Comparison of ENCODE assay signal across 28 cellular contexts in the genomic region with DNA sequence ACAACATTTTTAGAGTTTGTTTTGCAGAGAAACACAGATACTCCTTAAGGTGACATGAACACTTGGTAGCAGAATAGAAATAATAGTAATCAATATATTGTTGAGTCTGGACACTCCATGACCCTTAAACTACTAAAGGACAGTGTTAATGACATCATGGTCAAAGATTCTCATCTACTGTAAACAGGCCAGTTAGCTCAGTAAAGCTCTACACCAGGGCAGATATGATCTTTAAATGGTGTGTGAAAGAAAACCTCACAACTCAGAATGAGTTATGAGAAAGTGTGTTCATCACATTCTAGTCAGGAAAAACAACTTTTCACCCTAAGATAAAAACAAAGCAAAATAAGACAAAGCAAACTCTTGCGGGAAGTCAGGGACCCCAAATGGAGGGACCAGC. TPM values are rescaled to one million over a fixed set of nuclear protein-coding genes. Genes with fewer than 3 reads are reported as not detected.
A peak's percentile ranks its signal among the peaks of the same experiment; 100 is the strongest.
DNase-seq lines count a peak whose midpoint lies in the region; TF ChIP-seq lines count a peak whose summit lies in the region.
"Had no signal": no experiment of that assay in that cellular context is flagged by ENCODE, and none has a peak within 500 bp of the region (broad histone marks: within the 10 kb centered on the region; RNA-seq: fewer than 3 reads in every experiment).

No MANE protein-coding gene starts in this region.

- TF ChIP-seq CTCF in endodermal cell (conservative IDR thresholded peaks at IDR 0.05) (no peak), osteoblast (IDR thresholded peaks at IDR 0.05; ENCODE audit: extremely low read depth, low read depth, low read length) (no peak), WERI-Rb-1 (IDR thresholded peaks at IDR 0.05; ENCODE audit: low read depth, low read length) (no peak)

- H3K4me3 ChIP-seq in endodermal cell (ENCODE audit: low read length), result no peak overlapping the region
- H3K4me3 ChIP-seq in osteoblast (ENCODE audit: insufficient read depth, low read length), result no peak overlapping the region
- H3K4me3 ChIP-seq in WERI-Rb-1 (ENCODE audit: low read depth, low read length), result no peak overlapping the region
- H3K4me3 ChIP-seq in neuronal stem cell (ENCODE audit: low read length in 2 of 2), result no peak overlapping the region
- H3K4me3 ChIP-seq: esophagus muscularis mucosa, gastrocnemius medialis, lung, pancreas had no signal

- H3K36me3 ChIP-seq in endodermal cell (ENCODE audit: control insufficient read depth, insufficient read depth, low read length) (no peaks in the 10 kb centered on the region), osteoblast (ENCODE audit: insufficient read depth, low read length) (no peaks in the 10 kb centered on the region), WERI-Rb-1 (no peaks in the 10 kb centered on the region), neuronal stem cell (replicated peaks in 1 of 2; ENCODE audit: control insufficient read depth in 2 of 2, insufficient read depth in 2 of 2, low read length in 2 of 2) (no peaks in the 10 kb centered on the region)
- H3K36me3 ChIP-seq: esophagus muscularis mucosa, gastrocnemius medialis, pancreas had no signal

- H3K4ac ChIP-seq in neuronal stem cell (ENCODE audit: low read length), result no peak overlapping the region

- no peak overlapping the region for H2BK5ac ChIP-seq in neuronal stem cell (ENCODE audit: low read length)

- no peaks in the 10 kb centered on the region for H3K36me3 Mint-ChIP-seq in endodermal cell (ENCODE audit: low read depth)
- H3K36me3 Mint-ChIP-seq: activated naive CD8-positive, alpha-beta T cell treated with anti-CD3 and anti-CD28 coated beads, Interleukin-2, amount 10 ng/mL, durations not matched to agents 7 days and 5 days; CD14-positive monocyte had no signal

- no peak overlapping the region for H3K9ac ChIP-seq in endodermal cell (ENCODE audit: extremely low read depth, low read length, poor library complexity, severe bottlenecking)
- no peak overlapping the region for H3K9ac ChIP-seq in neuronal stem cell (ENCODE audit: low read depth, low read length, poor library complexity)

- no peak overlapping the region for H2AK5ac ChIP-seq in neuronal stem cell (ENCODE audit: low read depth, low read length)

- H3K4me1 ChIP-seq in endodermal cell (ENCODE audit: control insufficient read depth, insufficient read depth, low read length), result no peaks in the 10 kb centered on the region
- H3K4me1 ChIP-seq in osteoblast (ENCODE audit: insufficient read depth, low read length), result peaks cover 5% of the 10 kb centered on the region
- H3K4me1 ChIP-seq in neuronal stem cell (ENCODE audit: control insufficient read depth in 2 of 2, insufficient read depth in 1 of 2, low read depth in 1 of 2, low read length in 2 of 2), result peaks cover 0 to 6% of the 10 kb centered on the region in 2 donors
- H3K4me1 ChIP-seq: esophagus muscularis mucosa, gastrocnemius medialis, pancreas had no signal

- H3K4me2 ChIP-seq in osteoblast (ENCODE audit: insufficient read depth, low read length) (no peak overlapping the region), neuronal stem cell (ENCODE audit: insufficient read depth, low read length, poor library complexity, severe bottlenecking) (no peak overlapping the region)

- no peak overlapping the region for H4K91ac ChIP-seq in neuronal stem cell (ENCODE audit: low read depth, low read length, poor library complexity)

- H3K27me3 Mint-ChIP-seq in endodermal cell (ENCODE audit: insufficient read depth), result no peaks in the 10 kb centered on the region
- H3K27me3 Mint-ChIP-seq: central memory CD8-positive, alpha-beta T cell had no signal

- no peaks in the 10 kb centered on the region for H3K9me3 Mint-ChIP-seq in endodermal cell
- H3K9me3 Mint-ChIP-seq: activated naive CD8-positive, alpha-beta T cell treated with anti-CD3 and anti-CD28 coated beads, Interleukin-2, amount 10 ng/mL, durations not matched to agents 7 days and 5 days; central memory CD8-positive, alpha-beta T cell; nephron had no signal

- no peak overlapping the region for H4K8ac ChIP-seq in neuronal stem cell (ENCODE audit: low read depth, low read length)

- H3K18ac ChIP-seq in neuronal stem cell (ENCODE audit: low read length), result no peak overlapping the region

- H2BK120ac ChIP-seq in neuronal stem cell (ENCODE audit: low read depth, low read length), result no peak overlapping the region

- no peak overlapping the region for H3K14ac ChIP-seq in neuronal stem cell (ENCODE audit: low read length)

- H3K27ac Mint-ChIP-seq in endodermal cell, result peak overlapping the region; percentile 88
- H3K27ac Mint-ChIP-seq: activated naive CD8-positive, alpha-beta T cell treated with anti-CD3 and anti-CD28 coated beads, Interleukin-2, amount 10 ng/mL, durations not matched to agents 7 days and 5 days; CD14-positive monocyte had no signal

- no peak overlapping the region for H2BK15ac ChIP-seq in neuronal stem cell (ENCODE audit: low read length)

- no peak for TF ChIP-seq POLR2A in erythroblast (IDR thresholded peaks at IDR 0.05; ENCODE audit: low read length)

- H3K4me3 Mint-ChIP-seq in endodermal cell, result peak overlapping the region; percentile 38
- H3K4me3 Mint-ChIP-seq: activated naive CD8-positive, alpha-beta T cell treated with anti-CD3 and anti-CD28 coated beads, Interleukin-2, amount 10 ng/mL, durations not matched to agents 7 days and 5 days; CD14-positive monocyte; central memory CD8-positive, alpha-beta T cell; nephron had no signal

- H3K79me1 ChIP-seq in neuronal stem cell (ENCODE audit: low read depth, low read length), result no peaks in the 10 kb centered on the region

- no peak overlapping the region for H3K27ac ChIP-seq in endodermal cell (ENCODE audit: low read depth, low read length)
- peak overlapping the region; percentile 25 for H3K27ac ChIP-seq in osteoblast (ENCODE audit: low read depth, low read length)
- H3K27ac ChIP-seq in WERI-Rb-1, result no peak overlapping the region
- H3K27ac ChIP-seq in neuronal stem cell (replicated peaks; ENCODE audit: low read length), result no peak overlapping the region
- H3K27ac ChIP-seq: esophagus muscularis mucosa, gastrocnemius medialis, HL-60, pancreas had no signal

- H3K27me3 ChIP-seq in endodermal cell (ENCODE audit: control insufficient read depth, insufficient read depth, low read length, poor library complexity, severe bottlenecking), result no peaks in the 10 kb centered on the region
- no peaks in the 10 kb centered on the region for H3K27me3 ChIP-seq in osteoblast (ENCODE audit: insufficient read depth, low read length)
- peaks cover 70% of the 10 kb centered on the region for H3K27me3 ChIP-seq in WERI-Rb-1 (ENCODE audit: insufficient read depth, low read depth, severe bottlenecking)
- no peaks in the 10 kb centered on the region for H3K27me3 ChIP-seq in neuronal stem cell (ENCODE audit: control insufficient read depth in 3 of 3, insufficient read depth in 3 of 3, low read depth in 1 of 3, low read length in 3 of 3)
- H3K27me3 ChIP-seq: esophagus muscularis mucosa, gastrocnemius medialis, pancreas had no signal

- in situ Hi-C loops in KBM-7 (cut with MboI; ENCODE audit: low pct_unique_long_range_greater_than_20kb, low sequenced_read_pairs), result no loop called here

- peaks cover 36% of the 10 kb centered on the region for H3K4me1 Mint-ChIP-seq in endodermal cell
- H3K4me1 Mint-ChIP-seq: activated naive CD8-positive, alpha-beta T cell treated with anti-CD3 and anti-CD28 coated beads, Interleukin-2, amount 10 ng/mL, durations not matched to agents 7 days and 5 days; CD14-positive monocyte; central memory CD8-positive, alpha-beta T cell had no signal

- no peaks in the 10 kb centered on the region for H3K9me3 ChIP-seq in endodermal cell (ENCODE audit: control insufficient read depth, low read length)
- no peaks in the 10 kb centered on the region for H3K9me3 ChIP-seq in osteoblast (ENCODE audit: low read depth, low read length)
- no peaks in the 10 kb centered on the region for H3K9me3 ChIP-seq in WERI-Rb-1 (ENCODE audit: severe bottlenecking)
- no peaks in the 10 kb centered on the region for H3K9me3 ChIP-seq in neuronal stem cell (replicated peaks in 1 of 2; ENCODE audit: control insufficient read depth in 2 of 2, insufficient read depth in 1 of 2, low read depth in 1 of 2, low read length in 2 of 2)
- H3K9me3 ChIP-seq: esophagus muscularis mucosa, gastrocnemius medialis, pancreas had no signal

- WGBS in endodermal cell (ENCODE audit: insufficient coverage in 1 of 2, insufficient read length in 1 of 2), 2 experiments, result 79% methylated on average over 1 of the region's 1 CpG; no CpG with 5 or more reads in 1 of the 2 experiments
- no CpG with 5 or more reads among the region's 1 CpG for WGBS in neuronal stem cell (ENCODE audit: extremely low coverage in 2 of 2, insufficient read length in 2 of 2, insufficient replicate concordance in 1 of 2), 2 donors

- H4K20me1 ChIP-seq in osteoblast (ENCODE audit: insufficient read depth, low read length), result no peaks in the 10 kb centered on the region

- H3K79me2 ChIP-seq in osteoblast (ENCODE audit: insufficient read depth, low read length), result no peaks in the 10 kb centered on the region

- H3K23ac ChIP-seq in neuronal stem cell (ENCODE audit: low read depth, low read length, poor library complexity), result no peak overlapping the region

- DNase-seq in EH (ENCODE audit: low read depth) (peak; percentile 66), M059J (ENCODE audit: low read depth) (peak; percentile 27), endodermal cell (no peak), osteoblast (ENCODE audit: insufficient read length, low spot score, missing footprints) (no peak), KBM-7 (no peak), WERI-Rb-1 (no peak), erythroblast (lab: John Stamatoyannopoulos, UW) (no peak), neuronal stem cell (ENCODE audit: low spot score) (no peak)
- DNase-seq: activated CD4-positive, alpha-beta T cell treated with anti-CD3 and anti-CD28 coated beads for 48 hours; activated effector memory CD4-positive, alpha-beta T cell treated with anti-CD3 and anti-CD28 coated beads, Interleukin-2, amount 50 U/mL, for 16 hours; activated naive CD8-positive, alpha-beta T cell treated with anti-CD3 and anti-CD28 coated beads, Interleukin-2, amount 10 ng/mL, durations not matched to agents 7 days and 5 days; dermis blood vessel endothelial cell; DMS79 treated with DMSO at 0.1 percent for 48 hours; gastrocnemius medialis; left cardiac atrium; NCI-H146; NCI-H345; NCI-H69; pancreas; small intestine; stimulated activated naive CD4-positive, alpha-beta T cell had no signal

- no peak overlapping the region for H2AFZ ChIP-seq in osteoblast (ENCODE audit: low read length)
- H2AFZ ChIP-seq in neuronal stem cell (ENCODE audit: low read length), result no peak overlapping the region

- no peak overlapping the region for H2BK12ac ChIP-seq in neuronal stem cell (ENCODE audit: low read length)

RNA-seq across cellular contexts. Expression of a gene that starts 58.1 kb away (rescaled TPM):
- total RNA-seq in M059J (2014; rRNA removed; shearing (Covaris generic)), result 7.5 and 12.2 TPM in 2 replicates
- total RNA-seq in endodermal cell (1 to 10 TPM in 1 of 2 donors, under 1 TPM in 1; 0.33 to 1.9 TPM), osteoblast (38.9 and 39.1 TPM in 2 replicates)
- polyA plus RNA-seq in endodermal cell (2013, experiment 1 of 2), result 0.43 TPM
- polyA plus RNA-seq in endodermal cell (2013, experiment 2 of 2), result 0.33 TPM
- polyA plus RNA-seq in neuronal stem cell (2013, experiment 1 of 2), result 0.06 TPM
- 0.07 TPM for polyA plus RNA-seq in neuronal stem cell (2013, experiment 2 of 2)
- total RNA-seq: activated naive CD8-positive, alpha-beta T cell treated with anti-CD3 and anti-CD28 coated beads, Interleukin-2, amount 10 ng/mL, durations not matched to agents 7 days and 5 days; T-helper 2 cell treated with Interferon-gamma antibody and Interleukin-4, amounts not matched to agents 100 ng/mL and 5 ng/mL, for 36 hours had no signal

Comparison
In these comparisons a context has a peak if more than half of its experiments do, and no peak if none do; other contexts are left out.
1. DNase-seq: peak in EH (single experiment) and M059J (single experiment); none in endodermal cell (single experiment), osteoblast (single experiment), KBM-7 (single experiment), WERI-Rb-1 (single experiment), erythroblast (0 of 2) and neuronal stem cell (single experiment).